In genomic region chr10:30059209-30060107, GRCh38 we compare ENCODE assay signal across 8 cellular contexts. TPM values are rescaled to one million over a fixed set of nuclear protein-coding genes. Genes with fewer than 3 reads are reported as not detected.
DNase-seq lines count a peak whose midpoint lies in the region; ATAC-seq and TF ChIP-seq lines count a peak whose summit lies in the region.

JCAD (minus strand) TSS chr10:30059586; CDS start chr10:30047812, 11,774 bp downstream.

- H3K9ac ChIP-seq in duodenal mucosa (ENCODE audit: low read depth in 1 of 2, low read length in 2 of 2): no peak within 1 kb of the TSS

- H3K4me3 ChIP-seq in duodenal mucosa (ENCODE audit: low read depth in 1 of 2, low read length in 2 of 2): peak within 1 kb of the TSS; percentile 53 to 63
- H3K4me3 ChIP-seq in right lobe of liver: peak within 1 kb of the TSS; percentile 55 to 63 (median 62)

- no peaks in the 10 kb centered on the region for H3K36me3 ChIP-seq in duodenal mucosa (ENCODE audit: control insufficient read depth in 1 of 2, insufficient read depth in 2 of 2, low read length in 2 of 2)
- no peaks in the 10 kb centered on the region for H3K36me3 ChIP-seq in right lobe of liver

- TF ChIP-seq CTCF in right lobe of liver (IDR thresholded peaks at IDR 0.05): peak in 1 of 4 donors; percentile 3

- no peak within 1 kb of the TSS for H3K27ac ChIP-seq in duodenal mucosa (ENCODE audit: low read depth, low read length)
- peak within 1 kb of the TSS; percentile 15 to 63 (median 35) for H3K27ac ChIP-seq in right lobe of liver

- H3K27me3 ChIP-seq in duodenal mucosa (ENCODE audit: control insufficient read depth in 1 of 2, insufficient read depth in 2 of 2, low read length in 2 of 2): peaks cover 13 to 20% of the 10 kb centered on the region in 2 donors
- H3K27me3 ChIP-seq in right lobe of liver: no peaks in the 10 kb centered on the region

- DNase-seq in NCI-H2196 (lab: John Stamatoyannopoulos, UW; ENCODE audit: unreplicated experiment) (peak; percentile 6), NCI-H2196 treated with DMSO at 0.1 percent for 48 hours (lab: John Stamatoyannopoulos, UW; ENCODE audit: unreplicated experiment) (no peak), LoVo (ENCODE audit: low spot score) (peak; percentile 68), right lobe of liver (peak; percentile 81 to 84 (median 84)), NCI-H524 treated with DMSO at 0.1 percent for 48 hours (lab: John Stamatoyannopoulos, UW) (no peak)
- peak; percentile 63 to 67 for DNase-seq in activated CD4-positive, alpha-beta T cell treated with anti-CD3 and anti-CD28 coated beads, Interleukin-2, amount 50 U/mL, for 48 hours
- peak; percentile 37 for DNase-seq in stimulated activated CD4-positive, alpha-beta T cell treated with anti-CD3 and anti-CD28 coated beads, Interleukin-4, amount 100 ng/mL, for 24 hours

- H3K4me1 ChIP-seq in duodenal mucosa (ENCODE audit: control insufficient read depth in 1 of 2, insufficient read depth in 2 of 2, low read length in 2 of 2): peaks cover 5 to 17% of the 10 kb centered on the region in 2 donors
- no peaks in the 10 kb centered on the region for H3K4me1 ChIP-seq in right lobe of liver

- no peaks in the 10 kb centered on the region for H3K9me3 ChIP-seq in duodenal mucosa (ENCODE audit: control insufficient read depth in 1 of 2, low read length in 2 of 2)
- no peaks in the 10 kb centered on the region for H3K9me3 ChIP-seq in right lobe of liver

- peak; percentile 97 to 98 (median 98) for ATAC-seq in right lobe of liver

- intact Hi-C loops in right lobe of liver (cut with DNase I): no loop called here

- peak; percentile 29 for TF ChIP-seq POLR2A in right lobe of liver (IDR thresholded peaks at IDR 0.05)

- whole genome bisulfite sequencing in right lobe of liver (ENCODE audit: insufficient coverage, low coverage, low lambda C conversion rate, missing lambda C conversion rate): 25% methylated on average over 2 of the region's 66 CpGs

RNA-seq across cellular contexts. Expression of gene JCAD, which starts in this region (rescaled TPM):
- total RNA-seq in right lobe of liver: 1 to 10 TPM; 1.4 to 3.7 (median 2.0) TPM

Comparison
In these comparisons a context has a peak if more than half of its experiments do, and no peak if none do; other contexts are left out.
1. DNase-seq: peak in NCI-H2196 (single experiment), LoVo (single experiment), activated CD4-positive, alpha-beta T cell treated with anti-CD3 and anti-CD28 coated beads, Interleukin-2, amount 50 U/mL, for 48 hours (2 of 2), right lobe of liver (3 of 3) and stimulated activated CD4-positive, alpha-beta T cell treated with anti-CD3 and anti-CD28 coated beads, Interleukin-4, amount 100 ng/mL, for 24 hours (single experiment); none in NCI-H2196 treated with DMSO at 0.1 percent for 48 hours (single experiment) and NCI-H524 treated with DMSO at 0.1 percent for 48 hours (single experiment).